ENCODE assay signal across 9 cellular contexts in genomic region chr15:51681303-51681963, GRCh38. TPM values are rescaled to one million over a fixed set of nuclear protein-coding genes. Genes with fewer than 3 reads are reported as not detected.
A peak's percentile ranks its signal among the peaks of the same experiment; 100 is the strongest.
DNase-seq lines count a peak whose midpoint lies in the region; ATAC-seq and TF ChIP-seq lines count a peak whose summit lies in the region.
"Had no signal": no experiment of that assay in that cellular context is flagged by ENCODE, and none has a peak within 500 bp of the region (broad histone marks: within the 10 kb centered on the region; RNA-seq: fewer than 3 reads in every experiment).

TSS of gene SCG3 (plus strand) at chr15:51681503. CDS start at chr15:51681756, 253 bp downstream.

- peak; percentile 87 for DNase-seq in NCI-H345 (lab: John Stamatoyannopoulos, UW)
- DNase-seq in activated CD8-positive, alpha-beta T cell treated with anti-CD3 and anti-CD28 coated beads for 36 hours: peak; percentile 83
- DNase-seq in ecto neural progenitor cell (ENCODE audit: low spot score): peak; percentile 94
- DNase-seq in left lung: peak; percentile 84 to 92
- peak; percentile 68 to 78 for DNase-seq in stimulated activated CD4-positive, alpha-beta T cell treated with anti-CD3 and anti-CD28 coated beads, Interleukin-2, amount 100 ng/mL, for 24 hours

- no peak for TF ChIP-seq CTCF in activated CD8-positive, alpha-beta T cell treated with anti-CD3 and anti-CD28 coated beads for 36 hours (IDR thresholded peaks at IDR 0.05)
- TF ChIP-seq CTCF in left lung (IDR thresholded peaks at IDR 0.05): no peak

- H3K4me3 Mint-ChIP-seq in activated CD8-positive, alpha-beta T cell treated with anti-CD3 and anti-CD28 coated beads for 36 hours: no peak within 1 kb of the TSS

- intact Hi-C loops in activated CD8-positive, alpha-beta T cell treated with anti-CD3 and anti-CD28 coated beads for 36 hours (cut with micrococcal nuclease): no loop called here
- intact Hi-C loops in left lung (cut with DNase I): no loop called here

- H3K4me1 ChIP-seq in left lung: peaks cover 0 to 4% of the 10 kb centered on the region in 2 donors

- H3K36me3 Mint-ChIP-seq in activated CD8-positive, alpha-beta T cell treated with anti-CD3 and anti-CD28 coated beads for 36 hours (ENCODE audit: low read depth): no peaks in the 10 kb centered on the region

- peak; percentile 51 for ATAC-seq in GM19324 (IDR thresholded peaks at IDR 0.05; ENCODE audit: low FRiP score, unreplicated experiment)
- ATAC-seq in activated CD8-positive, alpha-beta T cell treated with anti-CD3 and anti-CD28 coated beads for 36 hours: peak; percentile 99
- ATAC-seq in left lung: peak; percentile 100
- ATAC-seq in GM21825 (IDR thresholded peaks at IDR 0.05; ENCODE audit: unreplicated experiment): no peak
- no peak for ATAC-seq in GM19035 (IDR thresholded peaks at IDR 0.05; ENCODE audit: unreplicated experiment)

- H3K9me3 ChIP-seq in left lung: no peaks in the 10 kb centered on the region

- peaks cover 3% of the 10 kb centered on the region for H3K4me1 Mint-ChIP-seq in activated CD8-positive, alpha-beta T cell treated with anti-CD3 and anti-CD28 coated beads for 36 hours (ENCODE audit: low read depth)

- H3K27me3 ChIP-seq in left lung: peaks cover 14 to 55% of the 10 kb centered on the region in 2 donors

- H3K27ac Mint-ChIP-seq in activated CD8-positive, alpha-beta T cell treated with anti-CD3 and anti-CD28 coated beads for 36 hours: no peak within 1 kb of the TSS

- CTCF ChIA-PET in activated CD8-positive, alpha-beta T cell treated with anti-CD3 and anti-CD28 coated beads for 36 hours (lab: Charles Lee): interaction anchor here (0.7 to 3.5 kb wide), 3 partner anchors 10 to 95 kb away, joined by 3 to 16 read pairs (median 4); no protein-coding TSS in a partner anchor

- peak within 1 kb of the TSS in 1 of 2 donors; percentile 8 for H3K4me3 ChIP-seq in left lung
- H3K4me3 ChIP-seq: SK-N-MC had no signal

- no peaks in the 10 kb centered on the region for H3K36me3 ChIP-seq in left lung

- H3K27me3 Mint-ChIP-seq in activated CD8-positive, alpha-beta T cell treated with anti-CD3 and anti-CD28 coated beads for 36 hours: peaks cover 35% of the 10 kb centered on the region

- POLR2A ChIA-PET in activated CD8-positive, alpha-beta T cell treated with anti-CD3 and anti-CD28 coated beads for 36 hours (lab: Charles Lee): interaction anchor here (1.1 to 1.8 kb wide), 2 partner anchors 10 to 56 kb away, joined by 6 to 7 read pairs; partner anchors contain the start of gene LYSMD2

- H3K27ac ChIP-seq in left lung: no peak within 1 kb of the TSS
- H3K27ac ChIP-seq: SK-N-MC had no signal

- H3K9me3 Mint-ChIP-seq in activated CD8-positive, alpha-beta T cell treated with anti-CD3 and anti-CD28 coated beads for 36 hours: no peaks in the 10 kb centered on the region

RNA-seq across cellular contexts. Expression of gene SCG3, which starts in this region (rescaled TPM):
- total RNA-seq in activated CD8-positive, alpha-beta T cell treated with anti-CD3 and anti-CD28 coated beads for 36 hours: not detected
- total RNA-seq in left lung: under 1 TPM in 1 of 2 donors, not detected in 1; 0.12 TPM

Comparison
In these comparisons a context has a peak if more than half of its experiments do, and no peak if none do; other contexts are left out.
1. Peak in DNase-seq and ATAC-seq in activated CD8-positive, alpha-beta T cell treated with anti-CD3 and anti-CD28 coated beads for 36 hours; RNA of the gene not detected or under 1 TPM.
2. Peak in DNase-seq and ATAC-seq in left lung; RNA of the gene not detected or under 1 TPM.